Comparison of ENCODE assay signal across 26 cellular contexts in genomic region chr12:130993759-130994670, GRCh38. TPM values are rescaled to one million over a fixed set of nuclear protein-coding genes. Genes with fewer than 3 reads are reported as not detected.
DNase-seq lines count a peak whose midpoint lies in the region; ATAC-seq, FAIRE-seq and TF ChIP-seq lines count a peak whose summit lies in the region.
"Had no signal": no experiment of that assay in that cellular context is flagged by ENCODE, and none has a peak within 500 bp of the region (broad histone marks: within the 10 kb centered on the region; RNA-seq: fewer than 3 reads in every experiment).

No MANE protein-coding gene starts in this region.

- TF ChIP-seq EP300 in GM12878 (IDR thresholded peaks at IDR 0.05; ENCODE audit: borderline replicate concordance in 1 of 2, control insufficient read depth in 1 of 2, low read depth in 2 of 2, low read length in 2 of 2) (no peak), tibial nerve (IDR thresholded peaks at IDR 0.05) (no peak)

- no peak overlapping the region for H2BK120ac ChIP-seq in mesenchymal stem cell (ENCODE audit: low read depth, low read length)

- H3K9ac ChIP-seq in GM12878 (ENCODE audit: control insufficient read depth, insufficient read depth, low read length) (no peak overlapping the region), mesenchymal stem cell (ENCODE audit: low read length) (no peak overlapping the region)
- H3K9ac ChIP-seq: SK-N-SH had no signal

- no peak overlapping the region for H2AK5ac ChIP-seq in mesenchymal stem cell (ENCODE audit: low read length, severe bottlenecking)

- no peak for ATAC-seq in GM12878
- ATAC-seq in activated CD4-positive, CD25-positive, alpha-beta regulatory T cell treated with anti-CD3 and anti-CD28 coated beads, Interleukin-2, amount 50 U/mL, for 24 hours = no peak
- ATAC-seq: activated CD8-positive, alpha-beta T cell treated with anti-CD3 and anti-CD28 coated beads, Interleukin-2, amount 10 ng/mL, durations not matched to agents 7 days and 5 days; effector memory CD8-positive, alpha-beta T cell; esophagus mucosa had no signal

- no peaks in the 10 kb centered on the region for H4K20me1 ChIP-seq in GM12878 (ENCODE audit: control insufficient read depth, insufficient read depth)

- H3K79me2 ChIP-seq in GM12878 (ENCODE audit: control insufficient read depth, insufficient read depth, low read length) = no peaks in the 10 kb centered on the region

- TF ChIP-seq POLR2A in GM12878 (IDR thresholded peaks at IDR 0.05; ENCODE audit: low read depth, low read length) (no peak), tibial nerve (IDR thresholded peaks at IDR 0.05) (no peak)

- no peak overlapping the region for H4K91ac ChIP-seq in mesenchymal stem cell (ENCODE audit: low read length)

- H3K4ac ChIP-seq in mesenchymal stem cell (ENCODE audit: low read depth in 1 of 2, low read length in 2 of 2) = no peak overlapping the region

- intact Hi-C loops in GM12878 (cut with micrococcal nuclease; ENCODE audit: unreplicated experiment) = no loop called here
- intact Hi-C loops in posterior vena cava (cut with DNase I) = no loop called here

- H2AFZ ChIP-seq in GM12878 (ENCODE audit: control insufficient read depth, low read depth, low read length) (no peak overlapping the region), mesenchymal stem cell (ENCODE audit: low read depth, low read length) (no peak overlapping the region)

- 89% methylated on average over 32 of the region's 32 CpGs for WGBS in GM12878 (ENCODE audit: insufficient coverage, insufficient replicate concordance, low lambda C conversion rate, missing lambda C conversion rate)
- WGBS in tibial nerve, 2 donors = 90 to 92% methylated on average over 31 to 32 of the region's 32 CpGs
- 92% methylated on average over 32 of the region's 32 CpGs for WGBS in mesenchymal stem cell

- BruUV-seq in GM12878 (replicated peaks; lab: Mats Ljungman, UMichigan) = no TSS peak

- H3K14ac ChIP-seq in mesenchymal stem cell (ENCODE audit: low read length in 2 of 2) = no peak overlapping the region

- in situ Hi-C loops in GM12878 (cut with MboI) = no loop called here

- H3K4me1 ChIP-seq in GM12878 (ENCODE audit: control insufficient read depth, insufficient read depth, low read length) (peaks cover 8% of the 10 kb centered on the region), tibial nerve (peaks cover 0 to 14% (median 0%) of the 10 kb centered on the region in 4 donors), mesenchymal stem cell (ENCODE audit: control insufficient read depth, insufficient read depth, low read depth, low read length) (no peaks in the 10 kb centered on the region)
- H3K4me1 ChIP-seq: Peyer's patch had no signal

- no peak overlapping the region for H2BK12ac ChIP-seq in mesenchymal stem cell (ENCODE audit: low read length in 2 of 2)

- H3K18ac ChIP-seq in mesenchymal stem cell (ENCODE audit: low read depth in 1 of 2, low read length in 2 of 2) = no peak overlapping the region

- RAD21 ChIA-PET in GM12878 (lab: Charles Lee; ENCODE audit: unreplicated experiment) = no interaction called here

- SMC1A ChIA-PET in GM12878 (lab: Charles Lee; ENCODE audit: uncharacterized antibody, unreplicated experiment) = interaction anchor here (0.6 kb wide), 1 partner anchor 78 kb away, joined by 3 read pairs; no protein-coding TSS in a partner anchor

- CTCF ChIA-PET in GM12878 (lab: Yijun Ruan, JAX) = interaction anchor here (1.1 kb wide), 1 partner anchor 9 kb away, joined by 4 read pairs; no protein-coding TSS in a partner anchor

- H2BK15ac ChIP-seq in mesenchymal stem cell (ENCODE audit: low read depth, poor library complexity, severe bottlenecking) = no peak overlapping the region

- H4K8ac ChIP-seq in mesenchymal stem cell (ENCODE audit: low read length) = no peak overlapping the region

- no peak overlapping the region for H3K4me3 ChIP-seq in GM12878
- H3K4me3 ChIP-seq in foreskin fibroblast (ENCODE audit: low read depth in 1 of 2, low read length in 2 of 2) = no peak overlapping the region
- no peak overlapping the region for H3K4me3 ChIP-seq in tibial nerve
- no peak overlapping the region for H3K4me3 ChIP-seq in mesenchymal stem cell (ENCODE audit: insufficient read depth in 1 of 2, low read depth in 1 of 2, low read length in 2 of 2)
- H3K4me3 ChIP-seq: ovary, Peyer's patch had no signal

- H3K4me2 ChIP-seq in GM12878 (ENCODE audit: control insufficient read depth, insufficient read depth) (no peak overlapping the region), mesenchymal stem cell (ENCODE audit: low read length, poor library complexity, severe bottlenecking) (no peak overlapping the region)
- H3K4me2 ChIP-seq: SK-N-SH had no signal

- peak; percentile 89 for DNase-seq in DMS53 treated with DMSO at 0.1 percent for 48 hours (lab: John Stamatoyannopoulos, UW; ENCODE audit: unreplicated experiment)
- peak; percentile 73 to 87 for DNase-seq in NCI-H187 (lab: John Stamatoyannopoulos, UW)
- no peak for DNase-seq in GM12878 (ENCODE audit: low read depth, low spot score)
- DNase-seq in posterior vena cava (ENCODE audit: low spot score) = peak; percentile 69
- DNase-seq in foreskin fibroblast = no peak
- DNase-seq in tibial nerve (ENCODE audit: low spot score in 2 of 2) = no peak
- no peak for DNase-seq in mesenchymal stem cell
- DNase-seq: activated B cell treated with CpG ODN at 0.5 μM for 24 hours; activated CD8-positive, alpha-beta T cell treated with anti-CD3 and anti-CD28 coated beads, Interleukin-2, amount 10 ng/mL, durations not matched to agents 7 days and 5 days; activated gamma-delta T cell treated with Interleukin-2 at 50 U/mL for 16 hours; activated T-cell treated with anti-CD3 and anti-CD28 coated beads, Interleukin-2, amount 50 U/mL, for 1 hour; brain microvascular endothelial cell; CD4-positive, CD25-positive, alpha-beta regulatory T cell; effector memory CD8-positive, alpha-beta T cell; H7; hypothalamus; KG1; MV-4-11; ovary; SK-N-SH had no signal

- no peaks in the 10 kb centered on the region for H3K36me3 ChIP-seq in GM12878 (ENCODE audit: control insufficient read depth in 2 of 2, insufficient read depth in 2 of 2, low read length in 1 of 2)
- peaks cover 0 to 31% (median 0%) of the 10 kb centered on the region in 3 donors for H3K36me3 ChIP-seq in tibial nerve
- H3K36me3 ChIP-seq in mesenchymal stem cell (ENCODE audit: control insufficient read depth in 1 of 2, insufficient read depth in 2 of 2, low read depth in 1 of 2, low read length in 2 of 2) = no peaks in the 10 kb centered on the region
- H3K36me3 ChIP-seq: brain microvascular endothelial cell, ovary had no signal

- H3K9me3 ChIP-seq in GM12878 (replicated peaks; ENCODE audit: control insufficient read depth, insufficient read depth, low read length) = no peaks in the 10 kb centered on the region; the same call in 2 of the 3 replicates
- H3K9me3 ChIP-seq in tibial nerve = no peaks in the 10 kb centered on the region
- H3K9me3 ChIP-seq in mesenchymal stem cell (ENCODE audit: control insufficient read depth, low read length) = no peaks in the 10 kb centered on the region
- H3K9me3 ChIP-seq: ovary, Peyer's patch, SK-N-SH had no signal

- no peak overlapping the region for H2BK5ac ChIP-seq in mesenchymal stem cell (ENCODE audit: low read depth, low read length, poor library complexity, severe bottlenecking)

- POLR2A ChIA-PET in GM12878 (lab: Charles Lee) = no interaction called here

- FAIRE-seq in GM12878 (lab: Jason Lieb, UNC) = no peak
- FAIRE-seq: colon, frontal cortex, islet of Langerhans had no signal

- H3K27me3 ChIP-seq in GM12878 (replicated peaks in 1 of 2; ENCODE audit: control insufficient read depth in 2 of 2, insufficient read depth in 2 of 2, low read length in 1 of 2) (no peaks in the 10 kb centered on the region), tibial nerve (no peaks in the 10 kb centered on the region), mesenchymal stem cell (ENCODE audit: control insufficient read depth in 1 of 2, insufficient read depth in 1 of 2, low read length in 2 of 2) (no peaks in the 10 kb centered on the region)
- H3K27me3 ChIP-seq: brain microvascular endothelial cell, ovary, Peyer's patch had no signal

- no peaks in the 10 kb centered on the region for H3K79me1 ChIP-seq in mesenchymal stem cell (replicated peaks; ENCODE audit: low read length, poor library complexity, severe bottlenecking)

- no peak overlapping the region for H3K23ac ChIP-seq in mesenchymal stem cell (ENCODE audit: low read length in 2 of 2)

- no peak for TF ChIP-seq RAD21 in GM12878 (IDR thresholded peaks at IDR 0.05; ENCODE audit: insufficient read depth, low read depth, low read length)

- no peak for TF ChIP-seq CTCF in GM12878 (IDR thresholded peaks at IDR 0.05 in 2 of 3, conservative IDR thresholded peaks at IDR 0.05 in 1 of 3; ENCODE audit: control insufficient read depth in 2 of 3, extremely low read depth in 1 of 3, insufficient read depth in 1 of 3, low read depth in 3 of 3, low read length in 3 of 3)
- no peak for TF ChIP-seq CTCF in foreskin fibroblast (IDR thresholded peaks at IDR 0.05; ENCODE audit: low read depth, low read length)
- no peak for TF ChIP-seq CTCF in tibial nerve (IDR thresholded peaks at IDR 0.05)

- H3K27ac ChIP-seq in GM12878 (ENCODE audit: control insufficient read depth, insufficient read depth) (no peak overlapping the region), tibial nerve (no peak overlapping the region), mesenchymal stem cell (ENCODE audit: low read length, poor library complexity, severe bottlenecking) (no peak overlapping the region)
- H3K27ac ChIP-seq: brain microvascular endothelial cell, ovary, Peyer's patch had no signal

TF ChIP-seq in GM12878, 131 proteins besides CTCF, POLR2A, EP300 and RAD21 (continues in another document):
- TF ChIP-seq TCF3 (IDR thresholded peaks at IDR 0.05; ENCODE audit: borderline replicate concordance, insufficient read depth, low read depth, low read length) = no peak

RNA-seq across cellular contexts. Expression of gene ADGRD1, which starts 40.3 kb away (rescaled TPM):
- total RNA-seq in GM12878 (2013; cell fraction: nucleolus; rRNA removed) = 84.0 and 84.2 TPM in 2 replicates
- total RNA-seq in GM12878 (2014; rRNA removed) (2.0 and 2.1 TPM in 2 replicates), GM12878 (2014; rRNA removed; fragmentation: Illumina TruSeq; extraction: Trizol) (0.49 and 0.69 TPM in 2 replicates), GM12878 (2021) (0.82 and 1.3 TPM in 2 replicates), posterior vena cava (100 to 1,000 TPM; 178 to 238 TPM), tibial nerve (100 to 1,000 TPM in 3 of 4 donors, 10 to 100 TPM in 1; 99.0 to 179 (median 125) TPM)
- 1.0 TPM for polyA plus RNA-seq in GM12878 (2011; ENCODE audit: low read depth)
- polyA plus RNA-seq in GM12878 (2011; rRNA removed) (9.0 and 12.7 TPM in 2 replicates), GM12878 (2014; fragmentation: Illumina TruSeq; extraction: Trizol) (0.11 and 0.21 TPM in 2 replicates), GM12878 (2014; fragmentation: Nextera tagmentation; extraction: Ambion mirVana) (under 1 TPM; 0.15 to 0.60 TPM), GM12878 (2014; rRNA removed) (1.2 and 1.7 TPM in 2 replicates), GM12878 (2016; fragmentation: Nextera tagmentation; extraction: Ambion mirVana) (1 to 10 TPM; 1.7 to 1.9 TPM)
- polyA plus RNA-seq in GM12878 (2011; cell fraction: cytosol; rRNA removed) = 21.3 and 25.3 TPM in 2 replicates
- polyA plus RNA-seq in GM12878 (2011; cell fraction: nucleus; rRNA removed) = 79.0 and 112 TPM in 2 replicates
- polyA plus RNA-seq in GM12878 (2012) = 1.4 and 4.0 TPM in 2 replicates
- 17.3 and 27.0 TPM in 2 replicates for polyA minus RNA-seq in GM12878 (2011; rRNA and poly(A)+ RNA removed)
- polyA minus RNA-seq in GM12878 (2011; cell fraction: cytosol; rRNA and poly(A)+ RNA removed) = 3.3 and 5.9 TPM in 2 replicates
- polyA minus RNA-seq in GM12878 (2011; cell fraction: nucleus; rRNA and poly(A)+ RNA removed) = 23.6 and 24.4 TPM in 2 replicates
- 0.57 TPM for polyA plus RNA-seq in mesenchymal stem cell (2013, experiment 1 of 2)
- polyA plus RNA-seq in mesenchymal stem cell (2013, experiment 2 of 2) = 0.89 TPM
- total RNA-seq: activated CD8-positive, alpha-beta T cell treated with anti-CD3 and anti-CD28 coated beads, Interleukin-2, amount 10 ng/mL, durations not matched to agents 7 days and 5 days; CD4-positive, CD25-positive, alpha-beta regulatory T cell had no signal
- polyA plus RNA-seq: SK-N-SH had no signal

Comparison
In these comparisons a context has a peak if more than half of its experiments do, and no peak if none do; other contexts are left out.
1. DNase-seq: peak in DMS53 treated with DMSO at 0.1 percent for 48 hours (single experiment), NCI-H187 (2 of 2) and posterior vena cava (single experiment); none in GM12878 (single experiment), foreskin fibroblast (0 of 2), tibial nerve (0 of 2) and mesenchymal stem cell (single experiment).